Comparison of ENCODE assay signal across 9 cellular contexts in genomic region chr20:1900321-1900791, GRCh38. TPM values are rescaled to one million over a fixed set of nuclear protein-coding genes. Genes with fewer than 3 reads are reported as not detected.
DNase-seq lines count a peak whose midpoint lies in the region; ATAC-seq and TF ChIP-seq lines count a peak whose summit lies in the region.
"Had no signal": no experiment of that assay in that cellular context is flagged by ENCODE, and none has a peak within 500 bp of the region (broad histone marks: within the 10 kb centered on the region; RNA-seq: fewer than 3 reads in every experiment).

No MANE protein-coding gene starts in this region.

- H3K9me3 Mint-ChIP-seq in nephron progenitor cell = no peaks in the 10 kb centered on the region
- H3K9me3 Mint-ChIP-seq: IgD-negative memory B cell had no signal

- DNase-seq in COR-L47 (lab: John Stamatoyannopoulos, UW) (peak; percentile 33), RPMI7951 (ENCODE audit: low read depth) (peak; percentile 67), nephron progenitor cell (peak; percentile 61), NCI-H128 (lab: John Stamatoyannopoulos, UW; ENCODE audit: unreplicated experiment) (no peak), cortex of kidney (lab: John Stamatoyannopoulos, UW) (no peak)

- H3K4me3 Mint-ChIP-seq in nephron progenitor cell = no peak overlapping the region

- ATAC-seq in HG03108 (IDR thresholded peaks at IDR 0.05; ENCODE audit: unreplicated experiment) (peak; percentile 50), esophagus mucosa (peak; percentile 61), GM19395 (IDR thresholded peaks at IDR 0.05; ENCODE audit: unreplicated experiment) (no peak)

- TF ChIP-seq CTCF in nephron progenitor cell (IDR thresholded peaks at IDR 0.05) = peak; percentile 57

- H3K27ac Mint-ChIP-seq in nephron progenitor cell = no peak overlapping the region

- H3K36me3 Mint-ChIP-seq in nephron progenitor cell (ENCODE audit: low read depth) = no peaks in the 10 kb centered on the region

- peaks cover 14% of the 10 kb centered on the region for H3K27me3 Mint-ChIP-seq in nephron progenitor cell (ENCODE audit: low read depth, poor library complexity)

- H3K4me1 Mint-ChIP-seq in nephron progenitor cell = peaks cover 75% of the 10 kb centered on the region

RNA-seq across cellular contexts. Expression of gene SIRPA, which starts 5.1 kb away (rescaled TPM):
- 7.0 and 8.5 TPM in 2 replicates for total RNA-seq in RPMI7951 (2014; rRNA removed; shearing (Covaris generic))
- 15.1 TPM for total RNA-seq in esophagus mucosa

Comparison
In these comparisons a context has a peak if more than half of its experiments do, and no peak if none do; other contexts are left out.
1. DNase-seq: peak in COR-L47 (single experiment), RPMI7951 (single experiment) and nephron progenitor cell (single experiment); none in NCI-H128 (single experiment) and cortex of kidney (single experiment).